In the genomic region with DNA sequence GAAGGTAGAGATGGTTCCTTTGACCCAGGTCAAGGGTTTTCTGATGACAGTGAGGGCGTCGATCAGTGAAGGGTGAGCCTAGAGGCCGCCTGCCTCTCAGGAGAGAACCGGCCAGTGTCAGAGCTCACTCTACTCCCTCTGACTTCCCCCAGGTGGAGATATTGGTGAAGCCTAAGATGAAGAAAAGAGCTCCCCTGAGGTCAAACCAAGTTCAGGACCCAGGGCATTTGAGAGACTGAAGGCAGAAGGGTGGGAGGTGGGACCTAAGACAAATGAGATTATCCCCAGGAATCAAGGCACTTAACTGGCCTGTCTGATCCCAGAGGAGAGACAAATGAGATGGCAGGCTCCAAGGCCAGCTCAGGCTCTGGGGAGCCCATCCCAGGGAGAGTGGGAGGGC, we compare ENCODE assay signal across 26 cellular contexts.
DNase-seq lines count a peak whose midpoint lies in the region; ATAC-seq, FAIRE-seq and TF ChIP-seq lines count a peak whose summit lies in the region.
"Had no signal": no experiment of that assay in that cellular context is flagged by ENCODE, and none has a peak within 500 bp of the region (broad histone marks: within the 10 kb centered on the region; RNA-seq: fewer than 3 reads in every experiment).

No MANE protein-coding gene starts in this region.

- FAIRE-seq in K562 (lab: Jason Lieb, UNC): no peak
- FAIRE-seq: A204.1, G401.6 had no signal

- no peaks in the 10 kb centered on the region; a peak in 1 of 5 replicates for H3K4me1 ChIP-seq in K562 (replicated peaks in 1 of 2; ENCODE audit: control insufficient read depth in 2 of 2, insufficient read depth in 2 of 2, low read length in 2 of 2)
- H3K4me1 ChIP-seq in mesendoderm (ENCODE audit: control insufficient read depth, low read depth, low read length): no peaks in the 10 kb centered on the region
- peaks cover 0 to 5% (median 0%) of the 10 kb centered on the region in 3 donors for H3K4me1 ChIP-seq in esophagus squamous epithelium
- no peaks in the 10 kb centered on the region for H3K4me1 ChIP-seq in Peyer's patch
- H3K4me1 ChIP-seq: SJCRH30 had no signal

- no peak overlapping the region for H2BK15ac ChIP-seq in mesendoderm (replicated peaks; ENCODE audit: low read depth)

- H3K36me3 ChIP-seq in K562 (ENCODE audit: control insufficient read depth, insufficient read depth, low read length) (no peaks in the 10 kb centered on the region), mesendoderm (ENCODE audit: control insufficient read depth, insufficient read depth, low read length) (no peaks in the 10 kb centered on the region), esophagus squamous epithelium (no peaks in the 10 kb centered on the region), Peyer's patch (no peaks in the 10 kb centered on the region)
- H3K36me3 ChIP-seq: BLaER1 treated with 17β-estradiol and CSF1 and Interleukin-3, amounts not matched to agents 10 nM and 100 nM; SJCRH30 had no signal

- peak; percentile 58; the same call in 2 of the 3 replicates for ATAC-seq in K562
- ATAC-seq in stimulated activated memory B cell treated with anti-CD40 and anti-IgM and Interleukin-4, amounts not matched to agents 10 μg/mL and 1 μg/mL and 100 μg/mL, for 72 hours: peak; percentile 25
- ATAC-seq: HCT116, PC-3, Right ventricle myocardium inferior had no signal

- H4K5ac ChIP-seq in mesendoderm (ENCODE audit: low read length): no peak overlapping the region

- POLR2A ChIA-PET in K562 (lab: Yijun Ruan, JAX): interaction anchor here (0.7 to 0.9 kb wide), 2 partner anchors 15 to 34 kb away, joined by 3 to 4 read pairs; no protein-coding TSS in a partner anchor

- peaks cover 3% of the 10 kb centered on the region; the same call in 1 of the 2 replicates for H4K20me1 ChIP-seq in K562 (replicated peaks; ENCODE audit: control insufficient read depth, insufficient read depth, low read length)
- H4K20me1 ChIP-seq: BLaER1 treated with 17β-estradiol and CSF1 and Interleukin-3, amounts not matched to agents 10 nM and 100 nM had no signal

- H3K79me1 ChIP-seq in mesendoderm (ENCODE audit: low read length): no peaks in the 10 kb centered on the region

- no peak overlapping the region for H3K18ac ChIP-seq in mesendoderm (ENCODE audit: low read length)

- H3K9ac ChIP-seq in K562 (ENCODE audit: insufficient read depth in 1 of 2, low read depth in 2 of 2, low read length in 2 of 2) (no peak overlapping the region), mesendoderm (ENCODE audit: low read length) (no peak overlapping the region)
- H3K9ac ChIP-seq: BLaER1 treated with 17β-estradiol and CSF1 and Interleukin-3, amounts not matched to agents 10 nM and 100 nM had no signal

- intact Hi-C loops in K562 (cut with micrococcal nuclease) (no loop called here), esophagus squamous epithelium (cut with DNase I) (no loop called here)

- no peaks in the 10 kb centered on the region for H3K9me3 Mint-ChIP-seq in stimulated activated memory B cell treated with anti-CD40 and anti-IgM and Interleukin-4, amounts not matched to agents 10 μg/mL and 1 μg/mL and 100 μg/mL, for 72 hours

- no peak overlapping the region for H3K56ac ChIP-seq in mesendoderm (ENCODE audit: low read length)

- TF ChIP-seq CTCF in K562 (IDR thresholded peaks at IDR 0.05 in 2 of 3, conservative IDR thresholded peaks at IDR 0.05 in 1 of 3; ENCODE audit: insufficient read depth in 2 of 3, low read depth in 1 of 3, low read length in 3 of 3) (no peak), esophagus squamous epithelium (IDR thresholded peaks at IDR 0.05) (no peak), Peyer's patch (IDR thresholded peaks at IDR 0.05) (no peak)

- H2AFZ ChIP-seq in K562 (ENCODE audit: low read depth, low read length): no peak overlapping the region

- CTCF ChIA-PET in K562 (lab: Yijun Ruan, JAX; ENCODE audit: low intra/inter-chr PET ratio): no interaction called here

- H2BK5ac ChIP-seq in mesendoderm (ENCODE audit: low read length): no peak overlapping the region

- no peak overlapping the region for H3K4me3 Mint-ChIP-seq in stimulated activated memory B cell treated with anti-CD40 and anti-IgM and Interleukin-4, amounts not matched to agents 10 μg/mL and 1 μg/mL and 100 μg/mL, for 72 hours
- H3K4me3 Mint-ChIP-seq: CD4-positive, alpha-beta memory T cell had no signal

- peak; percentile 98 for DNase-seq in NCI-H82 (lab: John Stamatoyannopoulos, UW)
- no peak for DNase-seq in K562 (ENCODE audit: extremely low read depth in 1 of 4, low spot score in 3 of 4)
- peak; percentile 52 for DNase-seq in mesendoderm
- DNase-seq in esophagus squamous epithelium (lab: John Stamatoyannopoulos, UW): no peak
- DNase-seq in Peyer's patch: no peak
- no peak for DNase-seq in NCI-H2196 (lab: John Stamatoyannopoulos, UW; ENCODE audit: unreplicated experiment)
- DNase-seq: AML-193; CD4-positive, alpha-beta memory T cell; COR-L47; Karpas-422; NCI-H1092; NCI-H1417 treated with DMSO at 0.1 percent for 48 hours; NCI-H1694 treated with DMSO at 0.1 percent for 48 hours; NCI-H2081 treated with DMSO at 0.1 percent for 48 hours; NCI-H2171; NCI-H345; NCI-H510A treated with DMSO at 0.1 percent for 48 hours; NK-92 treated with Interleukin-12 subunit alpha and Interleukin-12 subunit beta, amount 100 ng/mL, for 24 hours; PC-3; SJCRH30 had no signal

- H3K27ac Mint-ChIP-seq in stimulated activated memory B cell treated with anti-CD40 and anti-IgM and Interleukin-4, amounts not matched to agents 10 μg/mL and 1 μg/mL and 100 μg/mL, for 72 hours: no peak overlapping the region
- H3K27ac Mint-ChIP-seq: CD4-positive, alpha-beta memory T cell had no signal

- H3K4me2 ChIP-seq in K562 (ENCODE audit: insufficient read depth, low read length): no peak overlapping the region
- H3K4me2 ChIP-seq in mesendoderm (ENCODE audit: low read length): no peak overlapping the region
- H3K4me2 ChIP-seq: BLaER1 treated with 17β-estradiol and CSF1 and Interleukin-3, amounts not matched to agents 10 nM and 100 nM had no signal

- H3K27ac ChIP-seq in K562 (ENCODE audit: extremely low read depth, low read depth, low read length): no peak overlapping the region
- no peak overlapping the region for H3K27ac ChIP-seq in mesendoderm (ENCODE audit: low read depth, low read length)
- H3K27ac ChIP-seq in esophagus squamous epithelium: no peak overlapping the region
- no peak overlapping the region for H3K27ac ChIP-seq in Peyer's patch
- H3K27ac ChIP-seq: BLaER1 treated with 17β-estradiol and CSF1 and Interleukin-3, amounts not matched to agents 10 nM and 100 nM; SJCRH30 had no signal

- no peaks in the 10 kb centered on the region for H3K9me3 ChIP-seq in K562 (replicated peaks; ENCODE audit: control insufficient read depth, insufficient read depth, low read depth, low read length)
- no peaks in the 10 kb centered on the region for H3K9me3 ChIP-seq in esophagus squamous epithelium
- H3K9me3 ChIP-seq in Peyer's patch: no peaks in the 10 kb centered on the region
- H3K9me3 ChIP-seq: BLaER1 treated with 17β-estradiol and CSF1 and Interleukin-3, amounts not matched to agents 10 nM and 100 nM; SJCRH30 had no signal

- no peak overlapping the region for H4K8ac ChIP-seq in mesendoderm (ENCODE audit: low read depth, low read length)

- no TSS peak for BruUV-seq in K562 (replicated peaks; lab: Mats Ljungman, UMichigan)

- H2AK5ac ChIP-seq in mesendoderm (ENCODE audit: low read length): no peak overlapping the region

- no peaks in the 10 kb centered on the region for H3K9me1 ChIP-seq in K562 (ENCODE audit: control insufficient read depth, insufficient read depth, low read length)

- H3K79me2 ChIP-seq in K562 (ENCODE audit: control insufficient read depth, insufficient read depth, low read length) (no peaks in the 10 kb centered on the region), mesendoderm (ENCODE audit: control insufficient read depth, insufficient read depth, low read length) (no peaks in the 10 kb centered on the region)

- in situ Hi-C loops in K562 (cut with MboI): no loop called here

- H3K4ac ChIP-seq in mesendoderm (ENCODE audit: low read depth, low read length): no peak overlapping the region

- no peak for TF ChIP-seq POLR2A in K562 (conservative IDR thresholded peaks at IDR 0.05)
- no peak for TF ChIP-seq POLR2A in esophagus squamous epithelium (IDR thresholded peaks at IDR 0.05)
- TF ChIP-seq POLR2A in Peyer's patch (IDR thresholded peaks at IDR 0.05): no peak

- H3K27me3 ChIP-seq in K562 (ENCODE audit: control insufficient read depth in 2 of 2, insufficient read depth in 2 of 2, low read length in 2 of 2) (peaks cover 58 to 80% of the 10 kb centered on the region in 2 experiments), mesendoderm (ENCODE audit: insufficient read depth, low read length, poor library complexity) (no peaks in the 10 kb centered on the region), esophagus squamous epithelium (peaks cover 0 to 3% (median 0%) of the 10 kb centered on the region in 4 donors), Peyer's patch (no peaks in the 10 kb centered on the region)
- H3K27me3 ChIP-seq: BLaER1 treated with 17β-estradiol and CSF1 and Interleukin-3, amounts not matched to agents 10 nM and 100 nM; SJCRH30 had no signal

- no peaks in the 10 kb centered on the region for H3K4me1 Mint-ChIP-seq in stimulated activated memory B cell treated with anti-CD40 and anti-IgM and Interleukin-4, amounts not matched to agents 10 μg/mL and 1 μg/mL and 100 μg/mL, for 72 hours
- H3K4me1 Mint-ChIP-seq: CD4-positive, alpha-beta memory T cell had no signal

- H3K36me3 Mint-ChIP-seq in stimulated activated memory B cell treated with anti-CD40 and anti-IgM and Interleukin-4, amounts not matched to agents 10 μg/mL and 1 μg/mL and 100 μg/mL, for 72 hours: no peaks in the 10 kb centered on the region
- H3K36me3 Mint-ChIP-seq: CD4-positive, alpha-beta memory T cell had no signal

- TF ChIP-seq RAD21 in K562 (CRISPR knock-in tag; conservative IDR thresholded peaks at IDR 0.05 in 1 of 2, IDR thresholded peaks at IDR 0.05 in 1 of 2): no peak

- 3% methylated on average over 4 of the region's 4 CpGs for WGBS in K562 (ENCODE audit: insufficient coverage, low coverage, missing lambda C conversion rate)
- WGBS in mesendoderm (ENCODE audit: extremely low coverage, insufficient coverage, low lambda C conversion rate): no CpG with 5 or more reads among the region's 4 CpGs
- 83% methylated on average over 2 of the region's 4 CpGs; no CpG with 5 or more reads in 1 of the 2 donors for WGBS in esophagus squamous epithelium, 2 donors

- H3K4me3 ChIP-seq in K562 (no peak overlapping the region), mesendoderm (ENCODE audit: low read length) (no peak overlapping the region), esophagus squamous epithelium (no peak overlapping the region), Peyer's patch (no peak overlapping the region)
- H3K4me3 ChIP-seq: BLaER1 treated with 17β-estradiol and CSF1 and Interleukin-3, amounts not matched to agents 10 nM and 100 nM; SJCRH30 had no signal

- H2BK120ac ChIP-seq in mesendoderm (ENCODE audit: low read depth, low read length): no peak overlapping the region

- no peak overlapping the region for H3K23ac ChIP-seq in mesendoderm (ENCODE audit: low read length)

- TF ChIP-seq EP300 in K562 (IDR thresholded peaks at IDR 0.05; ENCODE audit: low read length): no peak

- H3K27me3 Mint-ChIP-seq in stimulated activated memory B cell treated with anti-CD40 and anti-IgM and Interleukin-4, amounts not matched to agents 10 μg/mL and 1 μg/mL and 100 μg/mL, for 72 hours: peaks cover 33% of the 10 kb centered on the region

TF ChIP-seq in K562, 482 proteins besides CTCF, POLR2A, EP300 and RAD21 (continues in another document):
- TF ChIP-seq ZNF143 (CRISPR knock-in tag; IDR thresholded peaks at IDR 0.05) (no peak), ZNF830 (CRISPR knock-in tag; IDR thresholded peaks at IDR 0.05) (no peak)

Comparison
In these comparisons a context has a peak if more than half of its experiments do, and no peak if none do; other contexts are left out.
1. DNase-seq: peak in NCI-H82 (single experiment) and mesendoderm (single experiment); none in K562 (0 of 4), esophagus squamous epithelium (single experiment), Peyer's patch (0 of 3) and NCI-H2196 (single experiment).